In the genomic region with DNA sequence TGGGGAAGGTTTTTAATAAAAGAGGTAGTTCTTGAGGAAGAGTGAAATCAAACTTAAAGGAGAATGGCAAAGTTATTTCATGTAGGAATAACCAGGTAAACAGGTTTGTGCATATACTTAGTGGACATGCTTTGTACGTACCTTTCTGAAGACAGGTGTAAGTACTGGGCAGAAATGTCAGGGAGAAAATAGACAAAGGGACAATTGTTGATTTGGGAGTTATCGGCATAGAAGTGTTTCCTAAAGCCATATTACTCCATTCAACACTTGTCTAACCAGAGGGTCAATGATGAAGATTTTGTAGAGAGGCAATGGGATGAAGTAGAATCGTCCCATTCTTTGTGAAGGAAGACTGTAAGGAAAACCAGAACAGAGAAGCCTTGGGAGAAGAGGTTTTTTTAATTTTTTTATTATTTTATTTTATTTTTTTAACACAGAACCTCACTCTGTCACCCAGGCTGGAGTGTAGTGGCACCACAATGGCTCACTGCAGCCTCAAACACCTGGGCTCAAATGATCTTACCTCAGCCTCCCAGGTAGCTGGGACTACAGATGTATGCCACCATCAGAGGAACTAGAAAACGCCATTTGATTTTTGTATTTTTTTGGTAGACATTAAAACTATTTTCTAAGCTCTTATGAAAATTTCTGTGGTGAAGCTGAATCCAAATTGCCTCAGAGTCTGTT, we compare ENCODE assay signal across 18 cellular contexts. TPM values are rescaled to one million over a fixed set of nuclear protein-coding genes. Genes with fewer than 3 reads are reported as not detected.
DNase-seq lines count a peak whose midpoint lies in the region; ATAC-seq and TF ChIP-seq lines count a peak whose summit lies in the region.
"Had no signal": no experiment of that assay in that cellular context is flagged by ENCODE, and none has a peak within 500 bp of the region (broad histone marks: within the 10 kb centered on the region; RNA-seq: fewer than 3 reads in every experiment).

No MANE protein-coding gene starts in this region.

- H3K27ac ChIP-seq in esophagus squamous epithelium: peak overlapping the region in 3 of 4 donors; percentile 2 to 70 (median 52)
- no peak overlapping the region for H3K27ac ChIP-seq in upper lobe of left lung
- H3K27ac ChIP-seq: A549, GM23248, RWPE1, SJSA1 had no signal

- H3K27me3 ChIP-seq in esophagus squamous epithelium: no peaks in the 10 kb centered on the region
- no peaks in the 10 kb centered on the region for H3K27me3 ChIP-seq in upper lobe of left lung
- H3K27me3 ChIP-seq: SJSA1 had no signal

- H3K4me3 ChIP-seq in esophagus squamous epithelium (no peak overlapping the region), upper lobe of left lung (no peak overlapping the region)
- H3K4me3 ChIP-seq: A549, GM23248, K562, SJSA1 had no signal

- peak overlapping the region; percentile 76 for H3K27ac Mint-ChIP-seq in activated naive CD4-positive, alpha-beta T cell treated with anti-CD3 and anti-CD28 coated beads, Interleukin-2, amount 50 U/mL, for 24 hours
- H3K27ac Mint-ChIP-seq in T-cell: peak overlapping the region; percentile 7 to 38
- H3K27ac Mint-ChIP-seq in stimulated activated memory B cell treated with anti-CD40 and anti-IgM and Interleukin-4, amounts not matched to agents 10 μg/mL and 1 μg/mL and 100 μg/mL, for 72 hours: peak overlapping the region; percentile 15
- H3K27ac Mint-ChIP-seq: HFFc6 had no signal

- TF ChIP-seq CTCF in esophagus squamous epithelium (IDR thresholded peaks at IDR 0.05) (no peak), upper lobe of left lung (IDR thresholded peaks at IDR 0.05) (no peak)

- CTCF ChIA-PET in T-cell (lab: Charles Lee): interaction anchor here (0.6 to 3.6 kb wide), 17 partner anchors 8 to 165 kb away, joined by 3 to 56 read pairs (median 4); partner anchors contain the start of gene SMAP1 (in 1 of the 2)

- no peaks in the 10 kb centered on the region for H3K36me3 ChIP-seq in esophagus squamous epithelium
- H3K36me3 ChIP-seq in upper lobe of left lung: no peaks in the 10 kb centered on the region
- H3K36me3 ChIP-seq: SJSA1 had no signal

- no peak for TF ChIP-seq POLR2A in esophagus squamous epithelium (IDR thresholded peaks at IDR 0.05)
- no peak for TF ChIP-seq POLR2A in upper lobe of left lung (IDR thresholded peaks at IDR 0.05)

- H3K4me1 Mint-ChIP-seq in activated naive CD4-positive, alpha-beta T cell treated with anti-CD3 and anti-CD28 coated beads, Interleukin-2, amount 50 U/mL, for 24 hours: peaks cover 64% of the 10 kb centered on the region
- H3K4me1 Mint-ChIP-seq in T-cell: peaks cover 62 to 63% (median 63%) of the 10 kb centered on the region in 3 donors
- peaks cover 26% of the 10 kb centered on the region for H3K4me1 Mint-ChIP-seq in stimulated activated memory B cell treated with anti-CD40 and anti-IgM and Interleukin-4, amounts not matched to agents 10 μg/mL and 1 μg/mL and 100 μg/mL, for 72 hours

- H3K9me3 ChIP-seq in esophagus squamous epithelium (peaks cover 0 to under 1% (median 0%) of the 10 kb centered on the region in 3 donors), upper lobe of left lung (no peaks in the 10 kb centered on the region)
- H3K9me3 ChIP-seq: A549, SJSA1 had no signal

- H3K27me3 Mint-ChIP-seq in activated naive CD4-positive, alpha-beta T cell treated with anti-CD3 and anti-CD28 coated beads, Interleukin-2, amount 50 U/mL, for 24 hours: no peaks in the 10 kb centered on the region
- H3K27me3 Mint-ChIP-seq in T-cell: no peaks in the 10 kb centered on the region
- no peaks in the 10 kb centered on the region for H3K27me3 Mint-ChIP-seq in stimulated activated memory B cell treated with anti-CD40 and anti-IgM and Interleukin-4, amounts not matched to agents 10 μg/mL and 1 μg/mL and 100 μg/mL, for 72 hours

- POLR2A ChIA-PET in T-cell (lab: Charles Lee): interaction anchor here in 1 of 2 donors (0.5 kb wide), 1 partner anchor 149 kb away, joined by 3 read pairs; no protein-coding TSS in a partner anchor

- WGBS in esophagus squamous epithelium, 2 donors: 52 to 58% methylated on average over 4 of the region's 4 CpGs
- 69 to 71% methylated on average over 4 of the region's 4 CpGs for WGBS in upper lobe of left lung, 2 donors

- H3K4me1 ChIP-seq in esophagus squamous epithelium (peaks cover 0 to 30% (median 10%) of the 10 kb centered on the region in 3 donors), upper lobe of left lung (peaks cover 5 to 30% (median 12%) of the 10 kb centered on the region in 4 donors)

- ATAC-seq in T-cell (replicated peaks in 1 of 4): no peak
- ATAC-seq in stimulated activated memory B cell treated with anti-CD40 and anti-IgM and Interleukin-4, amounts not matched to agents 10 μg/mL and 1 μg/mL and 100 μg/mL, for 72 hours: no peak
- ATAC-seq in upper lobe of left lung (ENCODE audit: low FRiP score in 2 of 2): no peak
- ATAC-seq: A549 had no signal

- DNase-seq in activated naive CD4-positive, alpha-beta T cell treated with Interleukin-2 at 50 U/mL for 16 hours: no peak
- DNase-seq in T-cell: no peak
- DNase-seq in esophagus squamous epithelium (lab: John Stamatoyannopoulos, UW): no peak
- DNase-seq in upper lobe of left lung: no peak
- DNase-seq in NCI-H1092 treated with DMSO at 0.1 percent for 48 hours (lab: John Stamatoyannopoulos, UW): no peak
- DNase-seq in activated T-cell treated with anti-CD3 and anti-CD28 coated beads, Interleukin-2, amount 50 U/mL, for 1 hour: no peak
- DNase-seq: GDM1, NCI-H1092, NCI-H446 treated with DMSO at 0.1 percent for 48 hours had no signal

- H3K9me3 Mint-ChIP-seq in activated naive CD4-positive, alpha-beta T cell treated with anti-CD3 and anti-CD28 coated beads, Interleukin-2, amount 50 U/mL, for 24 hours: no peaks in the 10 kb centered on the region
- H3K9me3 Mint-ChIP-seq in T-cell: peaks cover 0 to under 1% (median under 1%) of the 10 kb centered on the region in 3 donors
- no peaks in the 10 kb centered on the region for H3K9me3 Mint-ChIP-seq in stimulated activated memory B cell treated with anti-CD40 and anti-IgM and Interleukin-4, amounts not matched to agents 10 μg/mL and 1 μg/mL and 100 μg/mL, for 72 hours
- H3K9me3 Mint-ChIP-seq: HFFc6 had no signal

- no peak overlapping the region for H3K4me3 Mint-ChIP-seq in activated naive CD4-positive, alpha-beta T cell treated with anti-CD3 and anti-CD28 coated beads, Interleukin-2, amount 50 U/mL, for 24 hours
- H3K4me3 Mint-ChIP-seq in T-cell: no peak overlapping the region
- no peak overlapping the region for H3K4me3 Mint-ChIP-seq in stimulated activated memory B cell treated with anti-CD40 and anti-IgM and Interleukin-4, amounts not matched to agents 10 μg/mL and 1 μg/mL and 100 μg/mL, for 72 hours
- H3K4me3 Mint-ChIP-seq: CD14-positive monocyte, HFFc6 had no signal

- no peak for TF ChIP-seq EP300 in upper lobe of left lung (IDR thresholded peaks at IDR 0.05)

- intact Hi-C loops in esophagus squamous epithelium (cut with DNase I): loop anchor here (10.0 kb wide), 1 partner anchor 141 kb away; no protein-coding TSS in a partner anchor

- H3K36me3 Mint-ChIP-seq in activated naive CD4-positive, alpha-beta T cell treated with anti-CD3 and anti-CD28 coated beads, Interleukin-2, amount 50 U/mL, for 24 hours: peaks cover under 1% of the 10 kb centered on the region
- H3K36me3 Mint-ChIP-seq in T-cell: no peaks in the 10 kb centered on the region
- peaks cover under 1% of the 10 kb centered on the region for H3K36me3 Mint-ChIP-seq in stimulated activated memory B cell treated with anti-CD40 and anti-IgM and Interleukin-4, amounts not matched to agents 10 μg/mL and 1 μg/mL and 100 μg/mL, for 72 hours
- H3K36me3 Mint-ChIP-seq: CD14-positive monocyte had no signal

RNA-seq across cellular contexts. Expression of gene SMAP1, which starts 18.0 kb away (rescaled TPM):
- total RNA-seq in T-cell: 10 to 100 TPM; 27.1 to 32.3 (median 31.9) TPM
- 10 to 100 TPM; 31.7 to 44.6 (median 33.6) TPM for total RNA-seq in esophagus squamous epithelium
- total RNA-seq in upper lobe of left lung: 10 to 100 TPM; 16.3 to 34.4 (median 21.7) TPM

Comparison
In these comparisons a context has a peak if more than half of its experiments do, and no peak if none do; other contexts are left out.
1. H3K27ac Mint-ChIP-seq: peak in every context shown above with its lines; median percentile 76 in activated naive CD4-positive, alpha-beta T cell treated with anti-CD3 and anti-CD28 coated beads, Interleukin-2, amount 50 U/mL, for 24 hours; 22 in T-cell; 15 in stimulated activated memory B cell treated with anti-CD40 and anti-IgM and Interleukin-4, amounts not matched to agents 10 μg/mL and 1 μg/mL and 100 μg/mL, for 72 hours.
2. H3K27ac ChIP-seq: peak in esophagus squamous epithelium (3 of 4); none in upper lobe of left lung (0 of 4).